Comparison of ENCODE assay signal across 25 cellular contexts in the genomic region with DNA sequence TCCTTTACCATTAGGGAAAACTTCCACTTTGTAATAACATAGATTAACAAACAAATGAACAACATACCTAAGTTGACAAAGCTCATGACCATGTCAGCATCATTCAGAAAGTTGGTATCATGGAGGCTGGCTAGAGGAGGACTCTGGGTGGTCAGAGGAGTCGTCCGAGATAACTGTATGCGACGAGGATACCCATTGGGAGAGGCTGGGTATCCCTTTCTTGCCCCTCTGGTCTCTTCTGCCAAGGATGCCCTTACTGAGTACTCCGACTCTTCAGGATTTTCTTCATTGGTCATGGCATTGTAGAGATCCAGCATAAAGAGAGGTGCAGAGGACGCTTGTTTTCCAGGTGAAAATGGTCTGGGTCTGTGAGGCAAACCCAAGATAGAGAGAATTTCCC. TPM values are rescaled to one million over a fixed set of nuclear protein-coding genes. Genes with fewer than 3 reads are reported as not detected.
A peak's percentile ranks its signal among the peaks of the same experiment; 100 is the strongest.
DNase-seq lines count a peak whose midpoint lies in the region; ATAC-seq and TF ChIP-seq lines count a peak whose summit lies in the region.
"Had no signal": no experiment of that assay in that cellular context is flagged by ENCODE, and none has a peak within 500 bp of the region (broad histone marks: within the 10 kb centered on the region; RNA-seq: fewer than 3 reads in every experiment).

No MANE protein-coding gene starts in this region.

- no peak overlapping the region for H3K4ac ChIP-seq in mesendoderm (ENCODE audit: low read depth, low read length)

- peak overlapping the region; percentile 29 for H3K23ac ChIP-seq in mesendoderm (ENCODE audit: low read length)

- no peak overlapping the region for H2BK5ac ChIP-seq in mesendoderm (ENCODE audit: low read length)

- in situ Hi-C loops in gastrocnemius medialis (cut with MboI; ENCODE audit: low sequenced_read_pairs in 4 of 4): no loop called here

- intact Hi-C loops in gastrocnemius medialis (cut with DNase I; ENCODE audit: low total_unique reads): no loop called here

- no peaks in the 10 kb centered on the region for H3K79me1 ChIP-seq in mesendoderm (ENCODE audit: low read length)

- no peak overlapping the region for H2BK120ac ChIP-seq in mesendoderm (ENCODE audit: low read depth, low read length)

- H3K56ac ChIP-seq in mesendoderm (ENCODE audit: low read length): no peak overlapping the region

- H3K4me1 ChIP-seq in duodenal mucosa (ENCODE audit: control insufficient read depth in 1 of 2, insufficient read depth in 2 of 2, low read length in 2 of 2): no peaks in the 10 kb centered on the region
- peaks cover 2% of the 10 kb centered on the region for H3K4me1 ChIP-seq in mesendoderm (ENCODE audit: control insufficient read depth, low read depth, low read length)
- no peaks in the 10 kb centered on the region for H3K4me1 ChIP-seq in gastrocnemius medialis

- H4K8ac ChIP-seq in mesendoderm (ENCODE audit: low read depth, low read length): no peak overlapping the region

- no CpG with 5 or more reads among the region's 6 CpGs for WGBS in mesendoderm (ENCODE audit: extremely low coverage, insufficient coverage, low lambda C conversion rate)

- peak overlapping the region in 1 of 2 donors; percentile 39 for H3K9ac ChIP-seq in duodenal mucosa (ENCODE audit: low read depth in 1 of 2, low read length in 2 of 2)
- no peak overlapping the region for H3K9ac ChIP-seq in mesendoderm (ENCODE audit: low read length)

- H3K4me3 ChIP-seq in duodenal mucosa (ENCODE audit: low read depth in 1 of 2, low read length in 2 of 2) (peak overlapping the region; percentile 49 to 53), mesendoderm (ENCODE audit: low read length) (no peak overlapping the region), gastrocnemius medialis (peak overlapping the region; percentile 31 to 45 (median 38))

- no peak overlapping the region for H4K5ac ChIP-seq in mesendoderm (ENCODE audit: low read length)

- no peak for TF ChIP-seq POLR2A in gastrocnemius medialis (IDR thresholded peaks at IDR 0.05)

- TF ChIP-seq CTCF in gastrocnemius medialis (IDR thresholded peaks at IDR 0.05 in 4 of 5, conservative IDR thresholded peaks at IDR 0.05 in 1 of 5): no peak

- peak overlapping the region; percentile 39 for H3K27ac ChIP-seq in duodenal mucosa (ENCODE audit: low read depth, low read length)
- H3K27ac ChIP-seq in mesendoderm (ENCODE audit: low read depth, low read length): no peak overlapping the region
- peak overlapping the region; percentile 56 to 72 (median 60) for H3K27ac ChIP-seq in gastrocnemius medialis
- H3K27ac ChIP-seq: 22Rv1 had no signal

- no peak overlapping the region for H3K4me2 ChIP-seq in mesendoderm (ENCODE audit: low read length)

- peak; percentile 30 for DNase-seq in NCI-H510A treated with DMSO at 0.1 percent for 48 hours (lab: John Stamatoyannopoulos, UW)
- DNase-seq in NCI-H510A (lab: John Stamatoyannopoulos, UW): no peak
- no peak for DNase-seq in mesendoderm
- no peak for DNase-seq in gastrocnemius medialis
- DNase-seq in kidney tubule cell (ENCODE audit: low spot score): no peak
- DNase-seq in stimulated activated CD8-positive, alpha-beta memory T cell treated with anti-CD3 and anti-CD28 coated beads, Interleukin-4, amount 100 ng/mL, for 48 hours: no peak
- DNase-seq in T-helper 1 cell: no peak
- DNase-seq: activated CD8-positive, alpha-beta T cell treated with anti-CD3 and anti-CD28 coated beads for 36 hours; activated naive CD4-positive, alpha-beta T cell treated with Interleukin-2 at 50 U/mL for 16 hours; activated T-cell treated with anti-CD3 and anti-CD28 coated beads, Interleukin-2, amount 50 U/mL, for 1 hour; CD8-positive, alpha-beta memory T cell; cerebellar nuclear complex; effector memory CD8-positive, alpha-beta T cell; H7; head of caudate nucleus; Karpas-422; natural killer cell; NCI-H1092; NCI-H2029; NCI-H345; T-helper 9 cell had no signal

- H3K9me3 ChIP-seq in duodenal mucosa (ENCODE audit: control insufficient read depth in 1 of 2, low read length in 2 of 2): no peaks in the 10 kb centered on the region
- no peaks in the 10 kb centered on the region for H3K9me3 ChIP-seq in gastrocnemius medialis

- H2BK15ac ChIP-seq in mesendoderm (replicated peaks; ENCODE audit: low read depth): no peak overlapping the region

- ATAC-seq in gastrocnemius medialis: no peak
- ATAC-seq: activated CD8-positive, alpha-beta T cell treated with anti-CD3 and anti-CD28 coated beads for 36 hours; effector memory CD8-positive, alpha-beta T cell; natural killer cell; SK-N-SH treated with all-trans-retinoic acid at 6 μM for 48 hours had no signal

- H3K36me3 ChIP-seq in duodenal mucosa (ENCODE audit: control insufficient read depth in 1 of 2, insufficient read depth in 2 of 2, low read length in 2 of 2): no peaks in the 10 kb centered on the region
- no peaks in the 10 kb centered on the region for H3K36me3 ChIP-seq in mesendoderm (ENCODE audit: control insufficient read depth, insufficient read depth, low read length)
- no peaks in the 10 kb centered on the region for H3K36me3 ChIP-seq in gastrocnemius medialis

- no peaks in the 10 kb centered on the region for H3K79me2 ChIP-seq in mesendoderm (ENCODE audit: control insufficient read depth, insufficient read depth, low read length)

- H3K27me3 ChIP-seq in duodenal mucosa (ENCODE audit: control insufficient read depth in 1 of 2, insufficient read depth in 2 of 2, low read length in 2 of 2): no peaks in the 10 kb centered on the region
- no peaks in the 10 kb centered on the region for H3K27me3 ChIP-seq in mesendoderm (ENCODE audit: insufficient read depth, low read length, poor library complexity)
- no peaks in the 10 kb centered on the region for H3K27me3 ChIP-seq in gastrocnemius medialis

- no peak overlapping the region for H3K18ac ChIP-seq in mesendoderm (ENCODE audit: low read length)

- H2AK5ac ChIP-seq in mesendoderm (ENCODE audit: low read length): no peak overlapping the region

RNA-seq across cellular contexts. Expression of gene BMP5, which starts 1.1 kb away (rescaled TPM):
- 0.01 TPM for polyA plus RNA-seq in mesendoderm (2013, experiment 1 of 2)
- polyA plus RNA-seq in mesendoderm (2013, experiment 2 of 2): 0.04 TPM
- total RNA-seq in gastrocnemius medialis: 1 to 10 TPM; 1.8 to 3.9 (median 1.9) TPM
- total RNA-seq: activated CD8-positive, alpha-beta T cell treated with anti-CD3 and anti-CD28 coated beads for 36 hours; CD8-positive, alpha-beta memory T cell; lung microvascular endothelial cell; natural killer cell had no signal
- polyA plus RNA-seq: CD8-positive, alpha-beta memory T cell had no signal
